ENCODE assay signal across 13 cellular contexts in genomic region chr18:6004683-6005082, GRCh38.
DNase-seq lines count a peak whose midpoint lies in the region; ATAC-seq and FAIRE-seq lines count a peak whose summit lies in the region.
"Had no signal": no experiment of that assay in that cellular context is flagged by ENCODE, and none has a peak within 500 bp of the region (broad histone marks: within the 10 kb centered on the region; RNA-seq: fewer than 3 reads in every experiment).

No MANE protein-coding gene starts in this region.

- H3K4me3 ChIP-seq in CD8-positive, alpha-beta memory T cell (ENCODE audit: low read length) = no peak overlapping the region
- no peak overlapping the region for H3K4me3 ChIP-seq in small intestine (ENCODE audit: low read depth in 1 of 2, low read length in 2 of 2)
- H3K4me3 ChIP-seq in neuronal stem cell (ENCODE audit: low read length in 2 of 2) = no peak overlapping the region
- H3K4me3 ChIP-seq: BLaER1 treated with 17β-estradiol and CSF1 and Interleukin-3, amounts not matched to agents 10 nM and 100 nM; MG63; skin epidermis had no signal

- H3K18ac ChIP-seq in neuronal stem cell (ENCODE audit: low read length) = no peak overlapping the region

- H3K27me3 Mint-ChIP-seq in CD8-positive, alpha-beta memory T cell = no peaks in the 10 kb centered on the region

- ATAC-seq in GM19023 (IDR thresholded peaks at IDR 0.05; ENCODE audit: unreplicated experiment) (peak; percentile 96), HG02642 (IDR thresholded peaks at IDR 0.05; ENCODE audit: poor library complexity, unreplicated experiment) (peak; percentile 99), HG03520 (IDR thresholded peaks at IDR 0.05; ENCODE audit: unreplicated experiment) (peak; percentile 97)

- H4K91ac ChIP-seq in neuronal stem cell (ENCODE audit: low read depth, low read length, poor library complexity) = no peak overlapping the region

- no peak overlapping the region for H2BK15ac ChIP-seq in neuronal stem cell (ENCODE audit: low read length)

- H3K9me3 Mint-ChIP-seq in CD8-positive, alpha-beta memory T cell = peaks cover 0 to 7% (median 5%) of the 10 kb centered on the region in 5 donors

- no peak overlapping the region for H2AK5ac ChIP-seq in neuronal stem cell (ENCODE audit: low read depth, low read length)

- peaks cover 0 to 18% (median 12%) of the 10 kb centered on the region in 3 donors for H3K4me1 Mint-ChIP-seq in CD8-positive, alpha-beta memory T cell

- no peaks in the 10 kb centered on the region for H3K36me3 Mint-ChIP-seq in CD8-positive, alpha-beta memory T cell

- no peaks in the 10 kb centered on the region for H3K4me1 ChIP-seq in CD8-positive, alpha-beta memory T cell (ENCODE audit: insufficient read depth, low read length)
- H3K4me1 ChIP-seq in small intestine (ENCODE audit: control insufficient read depth in 2 of 2, insufficient read depth in 1 of 2, low read depth in 1 of 2, low read length in 1 of 2) (no peaks in the 10 kb centered on the region), neuronal stem cell (ENCODE audit: control insufficient read depth in 2 of 2, insufficient read depth in 1 of 2, low read depth in 1 of 2, low read length in 2 of 2) (no peaks in the 10 kb centered on the region)

- peak overlapping the region in 4 of 7 donors; percentile 21 to 54 (median 39) for H3K4me3 Mint-ChIP-seq in CD8-positive, alpha-beta memory T cell

- no peak overlapping the region for H3K4me2 ChIP-seq in neuronal stem cell (ENCODE audit: insufficient read depth, low read length, poor library complexity, severe bottlenecking)
- H3K4me2 ChIP-seq: BLaER1 treated with 17β-estradiol and CSF1 and Interleukin-3, amounts not matched to agents 10 nM and 100 nM had no signal

- no peak overlapping the region for H3K14ac ChIP-seq in neuronal stem cell (ENCODE audit: low read length)

- WGBS in small intestine, 3 donors = 75 to 88% (median 75%) methylated on average over 3 of the region's 3 CpGs
- WGBS in neuronal stem cell (ENCODE audit: extremely low coverage in 2 of 2, insufficient read length in 2 of 2, insufficient replicate concordance in 1 of 2), 2 donors = no CpG with 5 or more reads among the region's 3 CpGs

- H3K27me3 ChIP-seq in CD8-positive, alpha-beta memory T cell (ENCODE audit: insufficient read depth, low read length, poor library complexity, severe bottlenecking) = no peaks in the 10 kb centered on the region
- no peaks in the 10 kb centered on the region for H3K27me3 ChIP-seq in small intestine (ENCODE audit: control insufficient read depth in 2 of 2, insufficient read depth in 2 of 2, low read length in 2 of 2)
- peaks cover 0 to 2% (median 0%) of the 10 kb centered on the region in 3 experiments for H3K27me3 ChIP-seq in neuronal stem cell (ENCODE audit: control insufficient read depth in 3 of 3, insufficient read depth in 3 of 3, low read depth in 1 of 3, low read length in 3 of 3)
- H3K27me3 ChIP-seq: BLaER1 treated with 17β-estradiol and CSF1 and Interleukin-3, amounts not matched to agents 10 nM and 100 nM; MG63 had no signal

- H3K27ac Mint-ChIP-seq in CD8-positive, alpha-beta memory T cell = no peak overlapping the region

- no peak overlapping the region for H3K4ac ChIP-seq in neuronal stem cell (ENCODE audit: low read length)

- no peak overlapping the region for H4K8ac ChIP-seq in neuronal stem cell (ENCODE audit: low read depth, low read length)

- H3K27ac ChIP-seq in CD8-positive, alpha-beta memory T cell (ENCODE audit: low read depth, low read length) = no peak overlapping the region
- H3K27ac ChIP-seq in small intestine (ENCODE audit: low read depth in 1 of 2, low read length in 1 of 2) (no peak overlapping the region), neuronal stem cell (replicated peaks; ENCODE audit: low read length) (no peak overlapping the region)
- H3K27ac ChIP-seq: BLaER1 treated with 17β-estradiol and CSF1 and Interleukin-3, amounts not matched to agents 10 nM and 100 nM; RWPE1; skin epidermis had no signal

- no peak overlapping the region for H2AFZ ChIP-seq in neuronal stem cell (ENCODE audit: low read length)

- POLR2A ChIA-PET in CD8-positive, alpha-beta memory T cell (lab: Charles Lee) = no interaction called here

- H3K36me3 ChIP-seq in CD8-positive, alpha-beta memory T cell (ENCODE audit: insufficient read depth, low read length) = no peaks in the 10 kb centered on the region
- H3K36me3 ChIP-seq in small intestine (ENCODE audit: control insufficient read depth in 2 of 2, insufficient read depth in 2 of 2, low read length in 2 of 2) (no peaks in the 10 kb centered on the region), neuronal stem cell (replicated peaks in 1 of 2; ENCODE audit: control insufficient read depth in 2 of 2, insufficient read depth in 2 of 2, low read length in 2 of 2) (no peaks in the 10 kb centered on the region)
- H3K36me3 ChIP-seq: BLaER1 treated with 17β-estradiol and CSF1 and Interleukin-3, amounts not matched to agents 10 nM and 100 nM; MG63 had no signal

- DNase-seq in CD8-positive, alpha-beta memory T cell = no peak
- DNase-seq in small intestine (no peak), NCI-H2171 (lab: John Stamatoyannopoulos, UW) (no peak), neuronal stem cell (ENCODE audit: low spot score) (no peak), GF-D8 (lab: John Stamatoyannopoulos, UW) (no peak)
- DNase-seq: MG63, substantia nigra had no signal

- CTCF ChIA-PET in CD8-positive, alpha-beta memory T cell (lab: Charles Lee) = no interaction called here

- H2BK12ac ChIP-seq in neuronal stem cell (ENCODE audit: low read length) = no peak overlapping the region

- H3K9ac ChIP-seq in neuronal stem cell (ENCODE audit: low read depth, low read length, poor library complexity) = no peak overlapping the region
- H3K9ac ChIP-seq: BLaER1 treated with 17β-estradiol and CSF1 and Interleukin-3, amounts not matched to agents 10 nM and 100 nM had no signal

- H3K79me1 ChIP-seq in neuronal stem cell (ENCODE audit: low read depth, low read length) = no peaks in the 10 kb centered on the region

- no peak for FAIRE-seq in small intestine (lab: Jason Lieb, UNC)

- H3K9me3 ChIP-seq in CD8-positive, alpha-beta memory T cell (ENCODE audit: low read length) = no peaks in the 10 kb centered on the region
- H3K9me3 ChIP-seq in small intestine (ENCODE audit: control insufficient read depth, low read depth) (no peaks in the 10 kb centered on the region), neuronal stem cell (replicated peaks in 1 of 2; ENCODE audit: control insufficient read depth in 2 of 2, insufficient read depth in 1 of 2, low read depth in 1 of 2, low read length in 2 of 2) (peaks cover 0 to 10% of the 10 kb centered on the region in 2 donors)
- H3K9me3 ChIP-seq: MG63 had no signal

- H3K23ac ChIP-seq in neuronal stem cell (ENCODE audit: low read depth, low read length, poor library complexity) = no peak overlapping the region

- H2BK5ac ChIP-seq in neuronal stem cell (ENCODE audit: low read length) = no peak overlapping the region

- H2BK120ac ChIP-seq in neuronal stem cell (ENCODE audit: low read depth, low read length) = no peak overlapping the region
